In the genomic region with DNA sequence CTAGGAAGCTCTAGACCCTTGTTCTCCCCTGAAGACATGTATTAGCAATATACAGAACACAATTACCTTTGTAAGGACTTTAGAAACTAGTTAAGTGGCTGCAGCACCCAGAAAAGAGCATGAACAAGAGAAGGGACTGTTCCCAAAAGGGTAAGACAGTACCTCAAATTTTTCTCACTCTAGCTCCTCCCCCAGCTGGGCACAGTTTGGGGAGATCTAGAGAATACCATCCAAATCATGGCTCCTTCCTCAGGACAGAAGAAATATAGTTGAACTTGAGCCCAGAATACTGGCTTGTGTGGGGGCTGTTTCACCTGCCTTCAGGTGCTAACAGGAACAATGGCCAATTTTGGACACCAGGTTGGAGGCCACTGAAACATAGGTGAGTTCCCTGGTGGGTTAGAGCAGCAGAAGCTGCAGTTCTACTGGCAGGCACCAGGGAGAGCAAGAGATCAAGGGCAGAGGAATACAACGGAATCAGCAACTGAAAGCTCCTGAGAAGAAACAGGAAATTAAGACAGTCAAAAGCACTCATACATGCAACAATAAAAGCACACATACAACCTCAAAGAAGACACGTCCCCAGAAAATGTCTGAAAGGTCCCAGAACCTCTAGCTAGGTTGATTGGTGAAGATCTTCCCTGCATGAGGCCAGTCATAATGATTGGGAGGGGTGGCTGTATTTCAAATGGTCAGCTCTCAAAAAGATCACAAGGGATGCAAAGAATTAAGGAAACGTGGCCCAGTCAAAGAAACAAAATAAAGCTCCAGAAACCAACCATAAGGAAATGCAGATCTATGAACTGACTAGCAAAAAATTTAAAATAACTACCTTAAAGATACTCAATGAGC, we compare ENCODE assay signal across 8 cellular contexts.
A peak's percentile ranks its signal among the peaks of the same experiment; 100 is the strongest.
DNase-seq lines count a peak whose midpoint lies in the region; ATAC-seq and TF ChIP-seq lines count a peak whose summit lies in the region.

No MANE protein-coding gene starts in this region.

- H3K27ac ChIP-seq in CD8-positive, alpha-beta T cell (ENCODE audit: low read depth, low read length), result no peak overlapping the region
- no peak overlapping the region for H3K27ac ChIP-seq in OCI-LY3 (ENCODE audit: low read length)
- H3K27ac ChIP-seq in fibroblast of lung (ENCODE audit: insufficient read depth, low read length), result no peak overlapping the region
- no peak overlapping the region for H3K27ac ChIP-seq in parathyroid adenoma

- intact Hi-C loops in CD8-positive, alpha-beta T cell (cut with DNase I, micrococcal nuclease), result loop anchor here (1.0 to 10.0 kb wide), 10 partner anchors 157 to 777 kb away; a partner anchor contains a TSS

- DNase-seq in CD8-positive, alpha-beta T cell, result peak; percentile 16 to 73 (median 52)
- peak; percentile 26 for DNase-seq in activated T-cell treated with anti-CD3 and anti-CD28 coated beads for 1 hour (ENCODE audit: low read depth)
- peak; percentile 38 to 58 for DNase-seq in fibroblast of lung (ENCODE audit: low read depth in 2 of 2)
- DNase-seq in NCI-H345 (lab: John Stamatoyannopoulos, UW), result no peak

- peaks cover 8% of the 10 kb centered on the region for H3K4me1 ChIP-seq in CD8-positive, alpha-beta T cell (ENCODE audit: insufficient read depth, low read length)
- H3K4me1 ChIP-seq in OCI-LY3 (ENCODE audit: low read length) (peaks cover 8% of the 10 kb centered on the region), fibroblast of lung (ENCODE audit: control insufficient read depth, extremely low read depth, insufficient read depth, low read length) (no peaks in the 10 kb centered on the region), parathyroid adenoma (no peaks in the 10 kb centered on the region)

- no peaks in the 10 kb centered on the region for H3K9me3 Mint-ChIP-seq in CD8-positive, alpha-beta T cell

- H3K79me2 ChIP-seq in OCI-LY3 (ENCODE audit: low read length) (no peaks in the 10 kb centered on the region), fibroblast of lung (ENCODE audit: control insufficient read depth, insufficient read depth, low read length) (no peaks in the 10 kb centered on the region), parathyroid adenoma (no peaks in the 10 kb centered on the region)

- peaks cover 15% of the 10 kb centered on the region for H3K4me1 Mint-ChIP-seq in CD8-positive, alpha-beta T cell (ENCODE audit: low read depth)

- H4K20me1 ChIP-seq in OCI-LY3 (ENCODE audit: insufficient read depth, low read length) (no peaks in the 10 kb centered on the region), fibroblast of lung (ENCODE audit: control insufficient read depth, extremely low read depth, insufficient read depth, low read length) (no peaks in the 10 kb centered on the region)

- H3K9ac ChIP-seq in OCI-LY3 (ENCODE audit: low read length), result 0 out of 2 replicates have a peak overlapping the region, but pooled peaks have one; percentile 18
- no peak overlapping the region for H3K9ac ChIP-seq in fibroblast of lung (ENCODE audit: insufficient read depth, low read length)
- H3K9ac ChIP-seq in parathyroid adenoma, result no peak overlapping the region

- peak; percentile 87 for TF ChIP-seq CTCF in CD8-positive, alpha-beta T cell (IDR thresholded peaks at IDR 0.05)
- TF ChIP-seq CTCF in OCI-LY3 (IDR thresholded peaks at IDR 0.05; ENCODE audit: low read depth, low read length), result peak; percentile 96
- peak; percentile 90 to 96 for TF ChIP-seq CTCF in fibroblast of lung (conservative IDR thresholded peaks at IDR 0.05 in 1 of 2, IDR thresholded peaks at IDR 0.05 in 1 of 2; ENCODE audit: low read depth in 1 of 2, low read length in 2 of 2)
- TF ChIP-seq CTCF in parathyroid adenoma (IDR thresholded peaks at IDR 0.05), result peak; percentile 77

- peak overlapping the region; percentile 50 for H3K4me3 Mint-ChIP-seq in CD8-positive, alpha-beta T cell

- H2AFZ ChIP-seq in OCI-LY3 (ENCODE audit: low read depth, low read length) (peak overlapping the region; percentile 100), fibroblast of lung (ENCODE audit: low read length) (peak overlapping the region; percentile 38), parathyroid adenoma (no peak overlapping the region)

- H3K4me3 ChIP-seq in CD8-positive, alpha-beta T cell (ENCODE audit: low read depth, low read length), result peak overlapping the region; percentile 6
- peak overlapping the region; percentile 64 for H3K4me3 ChIP-seq in OCI-LY3 (ENCODE audit: low read length)
- H3K4me3 ChIP-seq in fibroblast of lung (replicated peaks in 1 of 4; ENCODE audit: control extremely low read depth in 1 of 4, insufficient read depth in 1 of 4, low read depth in 3 of 4, low read length in 4 of 4), result no peak overlapping the region
- H3K4me3 ChIP-seq in parathyroid adenoma (ENCODE audit: low read depth, low read length), result no peak overlapping the region

- ATAC-seq in CD8-positive, alpha-beta T cell, result peak; percentile 98
- ATAC-seq in GM19023 (IDR thresholded peaks at IDR 0.05; ENCODE audit: unreplicated experiment) (peak; percentile 95), HG03135 (IDR thresholded peaks at IDR 0.05; ENCODE audit: unreplicated experiment) (peak; percentile 92)

- POLR2A ChIA-PET in CD8-positive, alpha-beta T cell (lab: Charles Lee), result interaction anchor here (1.1 to 1.2 kb wide), 2 partner anchors 158 to 359 kb away, joined by 3 read pairs; a partner anchor contains a TSS

- H3K27me3 Mint-ChIP-seq in CD8-positive, alpha-beta T cell (ENCODE audit: low read depth), result peaks cover 3% of the 10 kb centered on the region

- H3K27me3 ChIP-seq in CD8-positive, alpha-beta T cell (ENCODE audit: insufficient read depth, low read length), result no peaks in the 10 kb centered on the region
- H3K27me3 ChIP-seq in OCI-LY3 (ENCODE audit: low read depth, low read length) (peaks cover 13% of the 10 kb centered on the region; the same call in 1 of the 2 replicates), fibroblast of lung (ENCODE audit: control insufficient read depth, insufficient read depth, low read length) (no peaks in the 10 kb centered on the region), parathyroid adenoma (ENCODE audit: control insufficient read depth, insufficient read depth, low read length) (no peaks in the 10 kb centered on the region)

- H3K36me3 ChIP-seq in CD8-positive, alpha-beta T cell (ENCODE audit: insufficient read depth, low read length), result no peaks in the 10 kb centered on the region
- H3K36me3 ChIP-seq in OCI-LY3 (replicated peaks; ENCODE audit: low read depth, low read length) (no peaks in the 10 kb centered on the region), fibroblast of lung (ENCODE audit: control insufficient read depth, insufficient read depth, low read length) (no peaks in the 10 kb centered on the region), parathyroid adenoma (ENCODE audit: control insufficient read depth, insufficient read depth, low read length) (no peaks in the 10 kb centered on the region)

- H3K36me3 Mint-ChIP-seq in CD8-positive, alpha-beta T cell, result no peaks in the 10 kb centered on the region

- H3K9me3 ChIP-seq in CD8-positive, alpha-beta T cell (ENCODE audit: low read length), result no peaks in the 10 kb centered on the region
- H3K9me3 ChIP-seq in OCI-LY3 (ENCODE audit: insufficient read depth, low read length) (no peaks in the 10 kb centered on the region), fibroblast of lung (ENCODE audit: control insufficient read depth, insufficient read depth, low read depth, low read length) (no peaks in the 10 kb centered on the region), parathyroid adenoma (ENCODE audit: control insufficient read depth, low read length) (no peaks in the 10 kb centered on the region)

- peak overlapping the region; percentile 38 for H3K27ac Mint-ChIP-seq in CD8-positive, alpha-beta T cell

- peak overlapping the region; percentile 77 for H3K4me2 ChIP-seq in OCI-LY3 (ENCODE audit: low read length)
- peak overlapping the region; percentile 62 for H3K4me2 ChIP-seq in fibroblast of lung (ENCODE audit: extremely low read depth, insufficient read depth, low read length)
- peak overlapping the region; percentile 1 for H3K4me2 ChIP-seq in parathyroid adenoma (ENCODE audit: low read length)

- CTCF ChIA-PET in CD8-positive, alpha-beta T cell (lab: Charles Lee), result interaction anchor here (0.5 to 2.2 kb wide), 24 partner anchors 9 to 822 kb away, joined by 3 to 14 read pairs (median 4); no protein-coding TSS in a partner anchor

Comparison
In these comparisons a context has a peak if more than half of its experiments do, and no peak if none do; other contexts are left out.
1. H3K4me3 ChIP-seq: peak in CD8-positive, alpha-beta T cell (single experiment) and OCI-LY3 (single experiment); none in fibroblast of lung (0 of 4) and parathyroid adenoma (single experiment).
2. H3K4me2 ChIP-seq: peak in every context shown above with its lines; median percentile 77 in OCI-LY3; 62 in fibroblast of lung; 1 in parathyroid adenoma.
3. Peak in every context shown above with its lines, with median percentiles within 50 percentile points of each other: ATAC-seq and CTCF ChIP-seq.